ENCODE assay signal across 1 cellular context in genomic region chr12:99983721-99984258, GRCh38.
TF ChIP-seq lines count a peak whose summit lies in the region.

No MANE protein-coding gene starts in this region.

TF ChIP-seq in GM23338, 12 proteins besides CTCF, POLR2A, EP300 and RAD21 (continued from another document):
- TF ChIP-seq ETS1 (IDR thresholded peaks at IDR 0.05) (no peak), ZNF114 (CRISPR knock-in tag; IDR thresholded peaks at IDR 0.05) (no peak), JUNB (IDR thresholded peaks at IDR 0.05; ENCODE audit: unreplicated experiment) (no peak), POLR2AphosphoS5 (IDR thresholded peaks at IDR 0.05; ENCODE audit: low read depth) (no peak), EZH2phosphoT487 (IDR thresholded peaks at IDR 0.05; ENCODE audit: unreplicated experiment) (no peak), EZH2 (IDR thresholded peaks at IDR 0.05; ENCODE audit: low read depth, unreplicated experiment) (no peak), ZNF331 (CRISPR knock-in tag; IDR thresholded peaks at IDR 0.05; ENCODE audit: low read depth) (no peak), CREB1 (CRISPR knock-in tag; IDR thresholded peaks at IDR 0.05; ENCODE audit: low read depth) (no peak), STAT1 (IDR thresholded peaks at IDR 0.05; ENCODE audit: unreplicated experiment) (no peak), ZNF462 (CRISPR knock-in tag; IDR thresholded peaks at IDR 0.05) (no peak)
TF ChIP-seq in GM23338: peak in this region for 0.
